Comparison of ENCODE assay signal across 19 cellular contexts in the genomic region with DNA sequence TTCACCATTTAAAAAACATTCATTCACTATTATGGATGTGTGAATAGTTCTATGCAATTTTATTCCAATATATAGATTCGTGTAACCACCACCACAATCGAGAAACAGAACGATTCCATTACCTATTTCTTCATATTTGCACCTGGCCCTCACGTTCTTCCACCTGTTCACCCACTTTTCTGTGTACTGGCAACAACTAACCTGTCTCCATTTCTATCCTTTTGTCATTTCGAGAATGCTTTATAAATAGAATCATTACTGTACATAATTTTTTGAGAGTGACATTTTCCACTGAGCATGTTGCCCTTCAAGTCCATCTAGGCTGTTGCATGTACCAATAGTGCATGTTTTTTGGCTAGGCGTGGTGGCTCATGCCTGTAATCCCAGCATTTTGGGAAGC. TPM values are rescaled to one million over a fixed set of nuclear protein-coding genes. Genes with fewer than 3 reads are reported as not detected.
DNase-seq lines count a peak whose midpoint lies in the region; ATAC-seq and TF ChIP-seq lines count a peak whose summit lies in the region.
"Had no signal": no experiment of that assay in that cellular context is flagged by ENCODE, and none has a peak within 500 bp of the region (broad histone marks: within the 10 kb centered on the region; RNA-seq: fewer than 3 reads in every experiment).

No MANE protein-coding gene starts in this region.

- DNase-seq in head of caudate nucleus (no peak), NCI-H187 (lab: John Stamatoyannopoulos, UW) (no peak), hepatocyte (ENCODE audit: low spot score) (no peak)
- DNase-seq: Calu3; CD8-positive, alpha-beta T cell; DND-41; EL; HCEC 1CT; Kasumi-1; KG1 had no signal

- no peaks in the 10 kb centered on the region for H4K20me1 ChIP-seq in hepatocyte (ENCODE audit: insufficient read depth, poor library complexity, severe bottlenecking)
- H4K20me1 ChIP-seq: BLaER1 treated with 17β-estradiol and CSF1 and Interleukin-3, amounts not matched to agents 10 nM and 100 nM had no signal

- no peaks in the 10 kb centered on the region for H3K4me1 ChIP-seq in hepatocyte (ENCODE audit: insufficient read depth)

- no peaks in the 10 kb centered on the region for H3K36me3 Mint-ChIP-seq in stimulated activated memory B cell treated with anti-CD40 and anti-IgM and Interleukin-4, amounts not matched to agents 10 μg/mL and 1 μg/mL and 100 μg/mL, for 72 hours
- H3K36me3 Mint-ChIP-seq: CD8-positive, alpha-beta T cell had no signal

- no peak overlapping the region for H2AFZ ChIP-seq in hepatocyte
- H2AFZ ChIP-seq: GM23338 had no signal

- 89% methylated on average over 6 of the region's 6 CpGs for WGBS in hepatocyte (ENCODE audit: low lambda C conversion rate, missing lambda C conversion rate)

- H3K9me3 Mint-ChIP-seq in stimulated activated memory B cell treated with anti-CD40 and anti-IgM and Interleukin-4, amounts not matched to agents 10 μg/mL and 1 μg/mL and 100 μg/mL, for 72 hours: no peaks in the 10 kb centered on the region
- H3K9me3 Mint-ChIP-seq: CD8-positive, alpha-beta T cell; GM23338 had no signal

- H3K27me3 Mint-ChIP-seq in stimulated activated memory B cell treated with anti-CD40 and anti-IgM and Interleukin-4, amounts not matched to agents 10 μg/mL and 1 μg/mL and 100 μg/mL, for 72 hours: peaks cover 29% of the 10 kb centered on the region
- H3K27me3 Mint-ChIP-seq: B cell had no signal

- H3K4me3 ChIP-seq in hepatocyte: no peak overlapping the region
- H3K4me3 ChIP-seq: BLaER1 treated with 17β-estradiol and CSF1 and Interleukin-3, amounts not matched to agents 10 nM and 100 nM; GM23338 had no signal

- no peak for TF ChIP-seq CTCF in hepatocyte (IDR thresholded peaks at IDR 0.05; ENCODE audit: poor library complexity)

- peaks cover 26% of the 10 kb centered on the region for H3K4me1 Mint-ChIP-seq in stimulated activated memory B cell treated with anti-CD40 and anti-IgM and Interleukin-4, amounts not matched to agents 10 μg/mL and 1 μg/mL and 100 μg/mL, for 72 hours
- H3K4me1 Mint-ChIP-seq: GM23338 had no signal

- H3K27ac ChIP-seq in hepatocyte: no peak overlapping the region
- H3K27ac ChIP-seq: BLaER1 treated with 17β-estradiol and CSF1 and Interleukin-3, amounts not matched to agents 10 nM and 100 nM had no signal

- no peaks in the 10 kb centered on the region for H3K27me3 ChIP-seq in hepatocyte
- H3K27me3 ChIP-seq: BLaER1 treated with 17β-estradiol and CSF1 and Interleukin-3, amounts not matched to agents 10 nM and 100 nM had no signal

- intact Hi-C loops in head of caudate nucleus (cut with DNase I): no loop called here

- H3K4me2 ChIP-seq in hepatocyte: no peak overlapping the region
- H3K4me2 ChIP-seq: BLaER1 treated with 17β-estradiol and CSF1 and Interleukin-3, amounts not matched to agents 10 nM and 100 nM; GM23338 had no signal

- peak; percentile 49 for ATAC-seq in GM18511 (IDR thresholded peaks at IDR 0.05; ENCODE audit: unreplicated experiment)
- ATAC-seq in GM21528 (IDR thresholded peaks at IDR 0.05; ENCODE audit: low FRiP score, unreplicated experiment): peak; percentile 57
- peak; percentile 53 for ATAC-seq in HG03159 (IDR thresholded peaks at IDR 0.05; ENCODE audit: unreplicated experiment)
- ATAC-seq in HG03558 (IDR thresholded peaks at IDR 0.05; ENCODE audit: extremely low read depth, unreplicated experiment): peak; percentile 36
- ATAC-seq in stimulated activated memory B cell treated with anti-CD40 and anti-IgM and Interleukin-4, amounts not matched to agents 10 μg/mL and 1 μg/mL and 100 μg/mL, for 72 hours: no peak
- ATAC-seq: CD8-positive, alpha-beta T cell; GM23338 had no signal

- no peaks in the 10 kb centered on the region for H3K36me3 ChIP-seq in hepatocyte (replicated peaks; ENCODE audit: insufficient read depth, low read depth)
- H3K36me3 ChIP-seq: BLaER1 treated with 17β-estradiol and CSF1 and Interleukin-3, amounts not matched to agents 10 nM and 100 nM had no signal

- no peaks in the 10 kb centered on the region for H3K9me3 ChIP-seq in hepatocyte (ENCODE audit: low read depth)
- H3K9me3 ChIP-seq: BLaER1 treated with 17β-estradiol and CSF1 and Interleukin-3, amounts not matched to agents 10 nM and 100 nM had no signal

- H3K79me2 ChIP-seq in hepatocyte: no peaks in the 10 kb centered on the region

- no peak overlapping the region for H3K4me3 Mint-ChIP-seq in stimulated activated memory B cell treated with anti-CD40 and anti-IgM and Interleukin-4, amounts not matched to agents 10 μg/mL and 1 μg/mL and 100 μg/mL, for 72 hours
- H3K4me3 Mint-ChIP-seq: B cell; CD8-positive, alpha-beta T cell; GM23338 had no signal

- H3K27ac Mint-ChIP-seq in stimulated activated memory B cell treated with anti-CD40 and anti-IgM and Interleukin-4, amounts not matched to agents 10 μg/mL and 1 μg/mL and 100 μg/mL, for 72 hours: no peak overlapping the region
- H3K27ac Mint-ChIP-seq: B cell; CD8-positive, alpha-beta T cell; GM23338 had no signal

- H3K9me2 ChIP-seq in hepatocyte (replicated peaks; ENCODE audit: insufficient read depth): no peaks in the 10 kb centered on the region

RNA-seq across cellular contexts. Expression of a gene that starts 23.2 kb away (rescaled TPM):
- total RNA-seq in hepatocyte: 0.27 and 1.6 TPM in 2 replicates
- polyA plus RNA-seq in hepatocyte: 0.48 and 0.84 TPM in 2 replicates
- total RNA-seq: HT-29 had no signal

RNA-seq across cellular contexts. Expression of a gene that starts 31.7 kb away (rescaled TPM):
- total RNA-seq in hepatocyte: 147 and 182 TPM in 2 replicates
- polyA plus RNA-seq in hepatocyte: 155 and 179 TPM in 2 replicates
